Comparison of ENCODE assay signal across 1 cellular context in the genomic region with DNA sequence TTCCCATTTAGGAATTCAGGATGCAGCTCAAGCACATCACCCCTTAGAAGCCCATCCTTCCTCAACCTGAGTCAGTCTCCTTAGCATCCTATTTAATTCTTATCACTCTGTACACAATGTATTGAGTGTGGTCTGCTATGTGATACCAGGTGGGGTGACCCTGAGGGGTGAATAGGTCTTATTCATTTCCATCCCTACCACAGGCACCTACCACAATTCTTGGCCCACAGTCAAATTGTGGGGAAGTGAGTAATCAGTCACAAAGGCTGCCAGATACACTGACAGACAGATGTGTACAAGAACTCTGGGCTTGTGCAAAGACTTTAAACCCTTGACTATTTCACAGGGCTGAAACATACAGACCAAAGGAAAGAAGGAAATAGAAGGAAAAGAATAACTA.
TF ChIP-seq lines count a peak whose summit lies in the region.

No MANE protein-coding gene starts in this region.

TF ChIP-seq in GM23338, 12 proteins besides CTCF, POLR2A, EP300 and RAD21 (continued from another document):
- TF ChIP-seq, protein P1, sequence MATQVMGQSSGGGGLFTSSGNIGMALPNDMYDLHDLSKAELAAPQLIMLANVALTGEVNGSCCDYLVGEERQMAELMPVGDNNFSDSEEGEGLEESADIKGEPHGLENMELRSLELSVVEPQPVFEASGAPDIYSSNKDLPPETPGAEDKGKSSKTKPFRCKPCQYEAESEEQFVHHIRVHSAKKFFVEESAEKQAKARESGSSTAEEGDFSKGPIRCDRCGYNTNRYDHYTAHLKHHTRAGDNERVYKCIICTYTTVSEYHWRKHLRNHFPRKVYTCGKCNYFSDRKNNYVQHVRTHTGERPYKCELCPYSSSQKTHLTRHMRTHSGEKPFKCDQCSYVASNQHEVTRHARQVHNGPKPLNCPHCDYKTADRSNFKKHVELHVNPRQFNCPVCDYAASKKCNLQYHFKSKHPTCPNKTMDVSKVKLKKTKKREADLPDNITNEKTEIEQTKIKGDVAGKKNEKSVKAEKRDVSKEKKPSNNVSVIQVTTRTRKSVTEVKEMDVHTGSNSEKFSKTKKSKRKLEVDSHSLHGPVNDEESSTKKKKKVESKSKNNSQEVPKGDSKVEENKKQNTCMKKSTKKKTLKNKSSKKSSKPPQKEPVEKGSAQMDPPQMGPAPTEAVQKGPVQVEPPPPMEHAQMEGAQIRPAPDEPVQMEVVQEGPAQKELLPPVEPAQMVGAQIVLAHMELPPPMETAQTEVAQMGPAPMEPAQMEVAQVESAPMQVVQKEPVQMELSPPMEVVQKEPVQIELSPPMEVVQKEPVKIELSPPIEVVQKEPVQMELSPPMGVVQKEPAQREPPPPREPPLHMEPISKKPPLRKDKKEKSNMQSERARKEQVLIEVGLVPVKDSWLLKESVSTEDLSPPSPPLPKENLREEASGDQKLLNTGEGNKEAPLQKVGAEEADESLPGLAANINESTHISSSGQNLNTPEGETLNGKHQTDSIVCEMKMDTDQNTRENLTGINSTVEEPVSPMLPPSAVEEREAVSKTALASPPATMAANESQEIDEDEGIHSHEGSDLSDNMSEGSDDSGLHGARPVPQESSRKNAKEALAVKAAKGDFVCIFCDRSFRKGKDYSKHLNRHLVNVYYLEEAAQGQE (IDR thresholded peaks at IDR 0.05; ENCODE audit: unreplicated experiment) = no peak
- TF ChIP-seq POLR2AphosphoS5 (IDR thresholded peaks at IDR 0.05; ENCODE audit: low read depth) = no peak
